Comparison of ENCODE assay signal across 8 cellular contexts in the genomic region with DNA sequence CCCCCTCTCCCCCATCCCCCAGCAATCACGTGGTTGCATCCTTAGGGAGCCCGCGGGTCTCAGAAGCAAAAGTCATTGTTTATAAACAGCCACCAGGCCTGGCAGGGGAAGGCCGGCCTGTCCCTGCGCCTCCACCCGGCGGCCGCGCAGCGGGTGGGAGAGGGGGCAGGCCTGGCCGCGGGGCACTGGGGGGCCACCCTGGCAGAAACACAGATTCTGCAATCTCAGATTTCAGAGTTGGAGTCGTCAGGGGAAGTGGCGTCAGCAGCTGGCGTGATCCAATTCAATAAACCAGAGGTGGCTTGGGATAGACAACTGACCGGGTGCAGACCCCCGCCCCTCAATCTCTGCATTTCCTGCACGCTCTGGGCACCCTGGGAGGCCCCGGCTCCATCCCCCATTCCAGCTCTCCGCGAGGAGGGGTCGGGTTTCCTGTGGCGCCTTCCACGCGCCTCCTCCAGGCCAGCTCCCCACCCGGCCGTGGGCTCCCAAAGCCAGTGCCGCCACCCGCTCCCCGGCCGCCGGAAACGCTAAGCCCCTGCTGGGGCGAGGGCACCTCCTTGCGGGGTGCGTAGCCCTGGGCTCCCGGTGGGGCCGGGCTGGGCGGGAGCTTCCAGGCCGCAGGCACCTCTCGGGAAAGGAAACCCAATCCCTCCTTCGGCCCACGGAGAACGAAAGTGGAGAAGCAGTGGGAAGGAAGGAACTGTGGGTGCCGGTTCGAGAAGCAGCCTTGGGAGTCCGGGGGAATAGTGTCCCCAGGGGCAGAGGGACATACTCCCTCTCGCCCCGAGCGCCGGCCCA. TPM values are rescaled to one million over a fixed set of nuclear protein-coding genes. Genes with fewer than 3 reads are reported as not detected.
DNase-seq lines count a peak whose midpoint lies in the region; ATAC-seq, FAIRE-seq and TF ChIP-seq lines count a peak whose summit lies in the region.

No MANE protein-coding gene starts in this region.

- H3K9ac ChIP-seq in keratinocyte (ENCODE audit: control insufficient read depth, extremely low read depth, insufficient read depth, low read length) = peak overlapping the region; percentile 69

- H3K4me2 ChIP-seq in keratinocyte (ENCODE audit: control insufficient read depth, extremely low read depth, insufficient read depth, low read depth, low read length) = peak overlapping the region; percentile 61

- H3K27me3 ChIP-seq in bronchial epithelial cell (ENCODE audit: control insufficient read depth, insufficient read depth, low read length) (no peaks in the 10 kb centered on the region), keratinocyte (ENCODE audit: control insufficient read depth, extremely low read depth, insufficient read depth, low read length) (no peaks in the 10 kb centered on the region)

- peak overlapping the region; percentile 94 for H3K4me3 Mint-ChIP-seq in stimulated activated memory B cell treated with anti-CD40 and anti-IgM and Interleukin-4, amounts not matched to agents 10 μg/mL and 1 μg/mL and 100 μg/mL, for 72 hours

- no peak for FAIRE-seq in bronchial epithelial cell (lab: Jason Lieb, UNC)
- FAIRE-seq in keratinocyte (lab: Jason Lieb, UNC) = no peak

- H3K4me3 ChIP-seq in bronchial epithelial cell (ENCODE audit: low read depth, low read length) (peak overlapping the region; percentile 68), keratinocyte (ENCODE audit: control insufficient read depth in 2 of 3, extremely low read depth in 1 of 3, insufficient read depth in 2 of 3, low read depth in 1 of 3, low read length in 3 of 3) (peak overlapping the region; percentile 61 to 78 (median 75))

- dilution Hi-C loops in keratinocyte (cut with MboI; ENCODE audit: extremely low pct_ligation_motif_present, low sequenced_read_pairs) = no loop called here

- TF ChIP-seq CTCF in bronchial epithelial cell (IDR thresholded peaks at IDR 0.05; ENCODE audit: insufficient read depth, low read length, severe bottlenecking) (no peak), keratinocyte (optimal IDR thresholded peaks at IDR 0.05 in 1 of 3, IDR thresholded peaks at IDR 0.05 in 1 of 3, conservative IDR thresholded peaks at IDR 0.05 in 1 of 3; ENCODE audit: extremely low read depth in 1 of 3, insufficient read depth in 2 of 3, low read length in 3 of 3) (no peak)

- peaks cover 2% of the 10 kb centered on the region for H3K4me1 ChIP-seq in keratinocyte (ENCODE audit: control insufficient read depth, extremely low read depth, insufficient read depth, low read length)

- H2AFZ ChIP-seq in keratinocyte (ENCODE audit: control insufficient read depth, low read length) = peak overlapping the region; percentile 59

- H3K79me2 ChIP-seq in keratinocyte (ENCODE audit: control insufficient read depth, insufficient read depth, low read length) = peaks cover 2% of the 10 kb centered on the region

- no peaks in the 10 kb centered on the region for H3K9me3 ChIP-seq in keratinocyte (ENCODE audit: control insufficient read depth, low read depth, low read length)

- no peak for ATAC-seq in stimulated activated memory B cell treated with anti-CD40 and anti-IgM and Interleukin-4, amounts not matched to agents 10 μg/mL and 1 μg/mL and 100 μg/mL, for 72 hours
- ATAC-seq in GM21360 (IDR thresholded peaks at IDR 0.05; ENCODE audit: unreplicated experiment) = no peak

- H3K36me3 ChIP-seq in bronchial epithelial cell (ENCODE audit: control insufficient read depth, insufficient read depth, low read length) (no peaks in the 10 kb centered on the region), keratinocyte (ENCODE audit: control insufficient read depth in 2 of 2, extremely low read depth in 1 of 2, insufficient read depth in 2 of 2, low read length in 2 of 2) (no peaks in the 10 kb centered on the region)

- H3K9me3 Mint-ChIP-seq in stimulated activated memory B cell treated with anti-CD40 and anti-IgM and Interleukin-4, amounts not matched to agents 10 μg/mL and 1 μg/mL and 100 μg/mL, for 72 hours = no peaks in the 10 kb centered on the region

- DNase-seq in ELR (ENCODE audit: low read depth) (peak; percentile 46), NCI-H2081 treated with DMSO at 0.1 percent for 48 hours (lab: John Stamatoyannopoulos, UW) (peak; percentile 41), bronchial epithelial cell (ENCODE audit: low read depth) (no peak), keratinocyte (ENCODE audit: low read depth, low spot score) (no peak), NCI-H510A (lab: John Stamatoyannopoulos, UW) (no peak), GDM1 (lab: John Stamatoyannopoulos, UW) (no peak)

- no peaks in the 10 kb centered on the region for H4K20me1 ChIP-seq in keratinocyte (ENCODE audit: control insufficient read depth, extremely low read depth, insufficient read depth, low read length)

- peaks cover 7% of the 10 kb centered on the region for H3K27me3 Mint-ChIP-seq in stimulated activated memory B cell treated with anti-CD40 and anti-IgM and Interleukin-4, amounts not matched to agents 10 μg/mL and 1 μg/mL and 100 μg/mL, for 72 hours

- H3K36me3 Mint-ChIP-seq in stimulated activated memory B cell treated with anti-CD40 and anti-IgM and Interleukin-4, amounts not matched to agents 10 μg/mL and 1 μg/mL and 100 μg/mL, for 72 hours = no peaks in the 10 kb centered on the region

- peaks cover 23% of the 10 kb centered on the region for H3K4me1 Mint-ChIP-seq in stimulated activated memory B cell treated with anti-CD40 and anti-IgM and Interleukin-4, amounts not matched to agents 10 μg/mL and 1 μg/mL and 100 μg/mL, for 72 hours

- no peak overlapping the region for H3K27ac Mint-ChIP-seq in stimulated activated memory B cell treated with anti-CD40 and anti-IgM and Interleukin-4, amounts not matched to agents 10 μg/mL and 1 μg/mL and 100 μg/mL, for 72 hours

- no peak overlapping the region for H3K27ac ChIP-seq in keratinocyte (ENCODE audit: control insufficient read depth, insufficient read depth, low read length)

- H3K9me1 ChIP-seq in keratinocyte (ENCODE audit: control insufficient read depth, extremely low read depth, insufficient read depth, low read length) = no peaks in the 10 kb centered on the region

RNA-seq across cellular contexts. Expression of gene BIN1, which starts 1.1 kb away (rescaled TPM):
- 11.8 and 13.8 TPM in 2 replicates for total RNA-seq in bronchial epithelial cell
- polyA plus RNA-seq in keratinocyte = 4.2 to 6.5 TPM (median 5.4 TPM) in 3 replicates
- 1.3 TPM for polyA plus RNA-seq in keratinocyte (2011; ENCODE audit: low read depth)
- 3.2 and 6.0 TPM in 2 replicates for polyA plus RNA-seq in keratinocyte (2011; cell fraction: cytosol; rRNA removed)
- 4.4 and 4.7 TPM in 2 replicates for polyA plus RNA-seq in keratinocyte (2011; cell fraction: nucleus; rRNA removed)
- 1.4 and 8.5 TPM in 2 replicates for polyA plus RNA-seq in keratinocyte (2012; ENCODE audit: low replicate concordance)
- polyA minus RNA-seq in keratinocyte = 4.6 to 9.2 TPM (median 5.1 TPM) in 3 replicates
- 4.2 TPM for polyA minus RNA-seq in keratinocyte (2011; cell fraction: cytosol; rRNA and poly(A)+ RNA removed)
- 2.1 and 3.1 TPM in 2 replicates for polyA minus RNA-seq in keratinocyte (2011; cell fraction: nucleus; rRNA and poly(A)+ RNA removed)

Comparison
In these comparisons a context has a peak if more than half of its experiments do, and no peak if none do; other contexts are left out.
1. DNase-seq: peak in ELR (single experiment) and NCI-H2081 treated with DMSO at 0.1 percent for 48 hours (single experiment); none in bronchial epithelial cell (single experiment), keratinocyte (single experiment), NCI-H510A (single experiment) and GDM1 (single experiment).